ENCODE assay signal across 30 cellular contexts in genomic region chr2:33289961-33290360, GRCh38.
DNase-seq lines count a peak whose midpoint lies in the region; ATAC-seq, FAIRE-seq and TF ChIP-seq lines count a peak whose summit lies in the region.
"Had no signal": no experiment of that assay in that cellular context is flagged by ENCODE, and none has a peak within 500 bp of the region (broad histone marks: within the 10 kb centered on the region; RNA-seq: fewer than 3 reads in every experiment).

No MANE protein-coding gene starts in this region.

- H3K4me3 Mint-ChIP-seq in nephron progenitor cell = no peak overlapping the region
- H3K4me3 Mint-ChIP-seq: activated T-cell treated with anti-CD3 and anti-CD28 coated beads, Interleukin-2, amount 50 U/mL, for 24 hours; dendritic cell treated with granulocyte-macrophage colony-stimulating factor and Interleukin-4, amounts not matched to agents 40 ng/mL and 50 ng/mL, for 4 days; IgD-negative memory B cell; T-helper 17 cell had no signal

- H3K27me3 Mint-ChIP-seq in nephron progenitor cell (ENCODE audit: low read depth, poor library complexity) = no peaks in the 10 kb centered on the region
- H3K27me3 Mint-ChIP-seq: dendritic cell treated with granulocyte-macrophage colony-stimulating factor and Interleukin-4, amounts not matched to agents 40 ng/mL and 50 ng/mL, for 4 days had no signal

- H3K9me3 Mint-ChIP-seq in nephron progenitor cell = peaks cover 3% of the 10 kb centered on the region
- H3K9me3 Mint-ChIP-seq: activated T-cell treated with anti-CD3 and anti-CD28 coated beads, Interleukin-2, amount 50 U/mL, for 24 hours; dendritic cell treated with granulocyte-macrophage colony-stimulating factor and Interleukin-4, amounts not matched to agents 40 ng/mL and 50 ng/mL, for 4 days had no signal

- H3K27me3 ChIP-seq in right atrium auricular region = no peaks in the 10 kb centered on the region
- H3K27me3 ChIP-seq in breast epithelium = no peaks in the 10 kb centered on the region
- no peaks in the 10 kb centered on the region for H3K27me3 ChIP-seq in small intestine (ENCODE audit: control insufficient read depth in 2 of 2, insufficient read depth in 2 of 2, low read length in 2 of 2)
- H3K27me3 ChIP-seq: adrenal gland, cardiac muscle cell, neutrophil had no signal

- H3K36me3 ChIP-seq in right atrium auricular region = peaks cover 50% of the 10 kb centered on the region
- no peaks in the 10 kb centered on the region for H3K36me3 ChIP-seq in breast epithelium
- H3K36me3 ChIP-seq in small intestine (ENCODE audit: control insufficient read depth in 2 of 2, insufficient read depth in 2 of 2, low read length in 2 of 2) = no peaks in the 10 kb centered on the region
- H3K36me3 ChIP-seq: adrenal gland, neutrophil had no signal

- H3K4me3 ChIP-seq in right atrium auricular region = no peak overlapping the region
- H3K4me3 ChIP-seq in breast epithelium = no peak overlapping the region
- H3K4me3 ChIP-seq in small intestine (ENCODE audit: low read depth in 1 of 2, low read length in 2 of 2) = no peak overlapping the region
- H3K4me3 ChIP-seq: adrenal gland, cardiac muscle cell, psoas muscle had no signal

- DNase-seq in right atrium auricular region (ENCODE audit: low spot score) = no peak
- no peak for DNase-seq in Right ventricle myocardium inferior (ENCODE audit: missing footprints)
- DNase-seq in astrocyte of the hippocampus (ENCODE audit: low read depth, low spot score) = peak; percentile 18
- DNase-seq in nephron progenitor cell = no peak
- no peak for DNase-seq in breast epithelium (ENCODE audit: low spot score in 2 of 2)
- DNase-seq in NCI-H2227 (lab: John Stamatoyannopoulos, UW; ENCODE audit: unreplicated experiment) = no peak
- DNase-seq in small intestine = no peak
- DNase-seq: activated T-cell treated with anti-CD3 and anti-CD28 coated beads, Interleukin-2, amount 50 U/mL, for 24 hours; adrenal gland; C1 segment of cervical spinal cord; Calu3; EL; head of caudate nucleus; kidney glomerular epithelial cell; mammary epithelial cell; NCI-H2227 treated with DMSO at 0.1 percent for 48 hours; NCI-H69; psoas muscle; RPMI8226; stimulated activated CD4-positive, alpha-beta T cell treated with anti-CD3 and anti-CD28 coated beads, Interleukin-2, amount 100 ng/mL, for 24 hours; substantia nigra; T-helper 17 cell had no signal

- peak overlapping the region; percentile 44 for H3K27ac Mint-ChIP-seq in nephron progenitor cell
- H3K27ac Mint-ChIP-seq: activated T-cell treated with anti-CD3 and anti-CD28 coated beads, Interleukin-2, amount 50 U/mL, for 24 hours; dendritic cell treated with granulocyte-macrophage colony-stimulating factor and Interleukin-4, amounts not matched to agents 40 ng/mL and 50 ng/mL, for 4 days; IgD-negative memory B cell; T-helper 17 cell had no signal

- intact Hi-C loops in Right ventricle myocardium inferior (cut with DNase I) = no loop called here
- intact Hi-C loops in breast epithelium (cut with DNase I; ENCODE audit: low total_unique reads) = no loop called here

- peaks cover 25% of the 10 kb centered on the region for H3K4me1 Mint-ChIP-seq in nephron progenitor cell
- H3K4me1 Mint-ChIP-seq: T-helper 17 cell had no signal

- 86 to 88% (median 87%) methylated on average over 4 of the region's 4 CpGs for WGBS in small intestine, 3 donors

- TF ChIP-seq POLR2A in breast epithelium (IDR thresholded peaks at IDR 0.05) = no peak

- H3K4me1 ChIP-seq in right atrium auricular region (peaks cover 0 to 33% of the 10 kb centered on the region in 2 donors), breast epithelium (no peaks in the 10 kb centered on the region), small intestine (ENCODE audit: control insufficient read depth in 2 of 2, insufficient read depth in 1 of 2, low read depth in 1 of 2, low read length in 1 of 2) (no peaks in the 10 kb centered on the region)

- H3K9me3 ChIP-seq in right atrium auricular region (no peaks in the 10 kb centered on the region), breast epithelium (no peaks in the 10 kb centered on the region), small intestine (ENCODE audit: control insufficient read depth, low read depth) (no peaks in the 10 kb centered on the region)
- H3K9me3 ChIP-seq: adrenal gland, neutrophil, psoas muscle had no signal

- ATAC-seq in Right ventricle myocardium inferior (no peak), GM18858 (IDR thresholded peaks at IDR 0.05; ENCODE audit: unreplicated experiment) (no peak)
- ATAC-seq: psoas muscle, T-helper 17 cell had no signal

- no peak for FAIRE-seq in small intestine (lab: Jason Lieb, UNC)
- FAIRE-seq: endometrium, GM12892, urothelium cell line had no signal

- H3K36me3 Mint-ChIP-seq in nephron progenitor cell (ENCODE audit: low read depth) = peaks cover 62% of the 10 kb centered on the region
- H3K36me3 Mint-ChIP-seq: IgD-negative memory B cell had no signal

- peak overlapping the region; percentile 57 to 72 for H3K27ac ChIP-seq in right atrium auricular region
- H3K27ac ChIP-seq in breast epithelium = no peak overlapping the region
- H3K27ac ChIP-seq in small intestine (ENCODE audit: low read depth in 1 of 2, low read length in 1 of 2) = no peak overlapping the region
- H3K27ac ChIP-seq: adrenal gland, cardiac muscle cell, neutrophil, psoas muscle had no signal

- TF ChIP-seq CTCF in right atrium auricular region (IDR thresholded peaks at IDR 0.05) = no peak
- TF ChIP-seq CTCF in nephron progenitor cell (IDR thresholded peaks at IDR 0.05) = no peak
- no peak for TF ChIP-seq CTCF in breast epithelium (IDR thresholded peaks at IDR 0.05)

Comparison
In these comparisons a context has a peak if more than half of its experiments do, and no peak if none do; other contexts are left out.
1. H3K27ac ChIP-seq: peak in right atrium auricular region (2 of 2); none in breast epithelium (0 of 2) and small intestine (0 of 2).